Comparison of ENCODE assay signal across 12 cellular contexts in the genomic region with DNA sequence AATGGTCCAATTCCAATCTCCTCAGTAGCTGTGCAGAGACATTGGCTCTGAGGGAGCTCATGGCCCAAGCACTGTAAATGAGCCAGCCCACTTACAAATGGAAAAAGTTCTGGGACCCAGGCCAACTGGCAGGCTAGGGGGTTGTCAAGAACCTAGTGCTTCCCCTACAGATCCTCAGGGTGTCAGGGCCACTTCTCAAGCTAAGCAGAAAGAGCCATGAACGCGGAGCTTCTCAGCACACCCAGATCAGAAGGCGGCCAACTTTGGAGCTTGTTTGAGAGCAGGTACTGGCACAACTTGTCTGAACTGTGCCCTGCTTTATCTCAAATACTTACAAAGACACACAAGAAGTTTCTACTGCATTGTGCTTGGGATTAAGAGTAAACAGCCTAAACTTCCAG. TPM values are rescaled to one million over a fixed set of nuclear protein-coding genes. Genes with fewer than 3 reads are reported as not detected.
A peak's percentile ranks its signal among the peaks of the same experiment; 100 is the strongest.
DNase-seq lines count a peak whose midpoint lies in the region; ATAC-seq and TF ChIP-seq lines count a peak whose summit lies in the region.
"Had no signal": no experiment of that assay in that cellular context is flagged by ENCODE, and none has a peak within 500 bp of the region (broad histone marks: within the 10 kb centered on the region; RNA-seq: fewer than 3 reads in every experiment).

No MANE protein-coding gene starts in this region.

- ATAC-seq in left lobe of liver = peak; percentile 68
- ATAC-seq in effector memory CD8-positive, alpha-beta T cell (replicated peaks) = no peak
- ATAC-seq: activated T-helper 17 cell treated with anti-CD3 and anti-CD28 coated beads, Interleukin-2, amount 50 U/mL, for 72 hours had no signal

- TF ChIP-seq POLR2A in erythroblast (IDR thresholded peaks at IDR 0.05; ENCODE audit: low read length) = no peak

- no peak overlapping the region for H3K27ac Mint-ChIP-seq in activated T-cell treated with anti-CD3 and anti-CD28 coated beads, Interleukin-2, amount 50 U/mL, for 24 hours
- H3K27ac Mint-ChIP-seq in effector memory CD8-positive, alpha-beta T cell = no peak overlapping the region
- H3K27ac Mint-ChIP-seq: activated T-helper 17 cell treated with anti-CD3 and anti-CD28 coated beads, Interleukin-2, amount 50 U/mL, for 72 hours had no signal

- H3K27me3 Mint-ChIP-seq in activated T-cell treated with anti-CD3 and anti-CD28 coated beads, Interleukin-2, amount 50 U/mL, for 24 hours = no peaks in the 10 kb centered on the region
- H3K27me3 Mint-ChIP-seq in effector memory CD8-positive, alpha-beta T cell = no peaks in the 10 kb centered on the region
- H3K27me3 Mint-ChIP-seq: CD8-positive, alpha-beta memory T cell; memory B cell had no signal

- peak overlapping the region in 4 of 59 donors; percentile 5 to 33 (median 22) for H3K27ac ChIP-seq in dorsolateral prefrontal cortex

- DNase-seq in NCI-H2029 (lab: John Stamatoyannopoulos, UW) (peak; percentile 78), dorsolateral prefrontal cortex (peak in 7 of 10 donors; percentile 24 to 73 (median 53)), left lobe of liver (ENCODE audit: low spot score) (peak; percentile 68), stromal cell of bone marrow (ENCODE audit: low read depth) (peak; percentile 50), erythroblast (lab: John Stamatoyannopoulos, UW) (no peak), KG1 (lab: John Stamatoyannopoulos, UW) (no peak)
- DNase-seq in activated T-cell treated with anti-CD3 and anti-CD28 coated beads, Interleukin-2, amount 50 U/mL, for 24 hours = no peak
- no peak for DNase-seq in effector memory CD8-positive, alpha-beta T cell
- DNase-seq: CD8-positive, alpha-beta memory T cell; OCI-M1 had no signal

- H3K4me1 Mint-ChIP-seq in activated T-cell treated with anti-CD3 and anti-CD28 coated beads, Interleukin-2, amount 50 U/mL, for 24 hours (ENCODE audit: low read depth) = no peaks in the 10 kb centered on the region
- no peaks in the 10 kb centered on the region for H3K4me1 Mint-ChIP-seq in effector memory CD8-positive, alpha-beta T cell (ENCODE audit: low read depth in 2 of 2)
- H3K4me1 Mint-ChIP-seq: activated T-helper 17 cell treated with anti-CD3 and anti-CD28 coated beads, Interleukin-2, amount 50 U/mL, for 72 hours had no signal

- H3K36me3 Mint-ChIP-seq in activated T-cell treated with anti-CD3 and anti-CD28 coated beads, Interleukin-2, amount 50 U/mL, for 24 hours (ENCODE audit: low read depth) = no peaks in the 10 kb centered on the region
- H3K36me3 Mint-ChIP-seq in effector memory CD8-positive, alpha-beta T cell (ENCODE audit: insufficient read depth) = peaks cover 4% of the 10 kb centered on the region

- no peak overlapping the region for H3K4me3 Mint-ChIP-seq in activated T-cell treated with anti-CD3 and anti-CD28 coated beads, Interleukin-2, amount 50 U/mL, for 24 hours
- H3K4me3 Mint-ChIP-seq in effector memory CD8-positive, alpha-beta T cell = no peak overlapping the region
- H3K4me3 Mint-ChIP-seq: activated T-helper 17 cell treated with anti-CD3 and anti-CD28 coated beads, Interleukin-2, amount 50 U/mL, for 72 hours; CD8-positive, alpha-beta memory T cell; memory B cell had no signal

- H3K9me3 Mint-ChIP-seq in activated T-cell treated with anti-CD3 and anti-CD28 coated beads, Interleukin-2, amount 50 U/mL, for 24 hours = no peaks in the 10 kb centered on the region
- no peaks in the 10 kb centered on the region for H3K9me3 Mint-ChIP-seq in effector memory CD8-positive, alpha-beta T cell
- H3K9me3 Mint-ChIP-seq: memory B cell had no signal

- no peak overlapping the region for H3K4me3 ChIP-seq in dorsolateral prefrontal cortex

- H3K27me3 ChIP-seq in dorsolateral prefrontal cortex = no peaks in the 10 kb centered on the region

- TF ChIP-seq CTCF in dorsolateral prefrontal cortex (IDR thresholded peaks at IDR 0.05 in 54 of 56, conservative IDR thresholded peaks at IDR 0.05 in 2 of 56; ENCODE audit: low read depth in 1 of 56, partially characterized antibody in 56 of 56) = no peak

- intact Hi-C loops in dorsolateral prefrontal cortex (cut with DNase I) = no loop called here

RNA-seq across cellular contexts. Expression of a gene that starts 17.5 kb away (rescaled TPM):
- total RNA-seq in dorsolateral prefrontal cortex = 10 to 100 TPM; 21.6 to 65.6 (median 42.8) TPM
- total RNA-seq in left lobe of liver = 36.6 TPM

Comparison
In these comparisons a context has a peak if more than half of its experiments do, and no peak if none do; other contexts are left out.
1. DNase-seq: peak in NCI-H2029 (single experiment), dorsolateral prefrontal cortex (7 of 10), left lobe of liver (single experiment) and stromal cell of bone marrow (single experiment); none in activated T-cell treated with anti-CD3 and anti-CD28 coated beads, Interleukin-2, amount 50 U/mL, for 24 hours (single experiment), erythroblast (0 of 2), effector memory CD8-positive, alpha-beta T cell (0 of 3) and KG1 (single experiment).